In genomic region chr3:196164576-196164975, GRCh38 we compare ENCODE assay signal across 21 cellular contexts. TPM values are rescaled to one million over a fixed set of nuclear protein-coding genes. Genes with fewer than 3 reads are reported as not detected.
"Had no signal": no experiment of that assay in that cellular context is flagged by ENCODE, and none has a peak within 500 bp of the region (broad histone marks: within the 10 kb centered on the region; RNA-seq: fewer than 3 reads in every experiment).

No MANE protein-coding gene starts in this region.

- DNase-seq: activated CD4-positive, alpha-beta T cell treated with anti-CD3 and anti-CD28 coated beads for 36 hours; activated CD4-positive, alpha-beta T cell treated with anti-CD3 and anti-CD28 coated beads, Interleukin-2, amount 50 U/mL, for 48 hours; activated gamma-delta T cell; amniotic stem cell; foreskin melanocyte; head of caudate nucleus; nucleus accumbens; stimulated activated CD4-positive, alpha-beta T cell treated with anti-CD3 and anti-CD28 coated beads, Interleukin-15, amount 100 ng/mL, for 24 hours; stimulated activated CD4-positive, alpha-beta T cell treated with anti-CD3 and anti-CD28 coated beads, Interleukin-2, amount 100 ng/mL, for 48 hours had no signal

- H3K27me3 ChIP-seq: dorsolateral prefrontal cortex, tibial nerve had no signal

- H3K27ac ChIP-seq: dorsolateral prefrontal cortex had no signal

- H3K4me3 Mint-ChIP-seq: activated CD4-positive, alpha-beta T cell treated with anti-CD3 and anti-CD28 coated beads for 36 hours; endodermal cell; nephron; stimulated activated naive CD8-positive, alpha-beta T cell treated with anti-CD3 and anti-CD28 coated beads, Interleukin-15, Interleukin-2, amounts not matched to agents 100 ng/mL and 50 ng/mL, for 24 hours; WTC11 had no signal

- H3K9me3 Mint-ChIP-seq: activated naive CD4-positive, alpha-beta T cell treated with anti-CD3 and anti-CD28 coated beads, Interleukin-2, amount 50 U/mL, for 72 hours; endodermal cell; nephron; stimulated activated naive CD8-positive, alpha-beta T cell treated with anti-CD3 and anti-CD28 coated beads, Interleukin-15, Interleukin-2, amounts not matched to agents 100 ng/mL and 50 ng/mL, for 24 hours; WTC11 had no signal

- H3K27ac Mint-ChIP-seq: activated CD4-positive, alpha-beta T cell treated with anti-CD3 and anti-CD28 coated beads for 36 hours; activated naive CD4-positive, alpha-beta T cell treated with anti-CD3 and anti-CD28 coated beads, Interleukin-2, amount 50 U/mL, for 72 hours; endodermal cell; nephron; stimulated activated naive CD8-positive, alpha-beta T cell treated with anti-CD3 and anti-CD28 coated beads, Interleukin-15, Interleukin-2, amounts not matched to agents 100 ng/mL and 50 ng/mL, for 24 hours; WTC11 had no signal

- FAIRE-seq: small intestine, TTC549 had no signal

- ATAC-seq: activated CD4-positive, alpha-beta T cell treated with anti-CD3 and anti-CD28 coated beads for 36 hours; activated naive CD4-positive, alpha-beta T cell treated with anti-CD3 and anti-CD28 coated beads, Interleukin-2, amount 50 U/mL, for 72 hours had no signal

- H3K27me3 Mint-ChIP-seq: activated CD4-positive, alpha-beta T cell treated with anti-CD3 and anti-CD28 coated beads for 36 hours; stimulated activated naive CD8-positive, alpha-beta T cell treated with anti-CD3 and anti-CD28 coated beads, Interleukin-15, Interleukin-2, amounts not matched to agents 100 ng/mL and 50 ng/mL, for 24 hours had no signal

- H3K36me3 Mint-ChIP-seq: WTC11 had no signal

- H3K9me3 ChIP-seq: tibial nerve had no signal

- H3K36me3 ChIP-seq: tibial nerve had no signal

- H3K4me3 ChIP-seq: dorsolateral prefrontal cortex, tibial nerve had no signal

RNA-seq across cellular contexts. Expression of gene ZDHHC19, which starts 46.6 kb away (rescaled TPM):
- total RNA-seq: activated CD4-positive, alpha-beta T cell treated with anti-CD3 and anti-CD28 coated beads for 36 hours; activated naive CD4-positive, alpha-beta T cell treated with anti-CD3 and anti-CD28 coated beads, Interleukin-2, amount 50 U/mL, for 72 hours; epithelial cell of proximal tubule; kidney epithelial cell; T-helper 2 cell treated with Interferon-gamma antibody and Interleukin-4, amounts not matched to agents 100 ng/mL and 5 ng/mL, for 36 hours; tibial nerve had no signal

RNA-seq across cellular contexts. Expression of gene SLC51A, which starts 51.8 kb away (rescaled TPM):
- total RNA-seq: activated CD4-positive, alpha-beta T cell treated with anti-CD3 and anti-CD28 coated beads for 36 hours; activated naive CD4-positive, alpha-beta T cell treated with anti-CD3 and anti-CD28 coated beads, Interleukin-2, amount 50 U/mL, for 72 hours; kidney epithelial cell; T-helper 2 cell treated with Interferon-gamma antibody and Interleukin-4, amounts not matched to agents 100 ng/mL and 5 ng/mL, for 36 hours had no signal
